ENCODE assay signal across 8 cellular contexts in the genomic region with DNA sequence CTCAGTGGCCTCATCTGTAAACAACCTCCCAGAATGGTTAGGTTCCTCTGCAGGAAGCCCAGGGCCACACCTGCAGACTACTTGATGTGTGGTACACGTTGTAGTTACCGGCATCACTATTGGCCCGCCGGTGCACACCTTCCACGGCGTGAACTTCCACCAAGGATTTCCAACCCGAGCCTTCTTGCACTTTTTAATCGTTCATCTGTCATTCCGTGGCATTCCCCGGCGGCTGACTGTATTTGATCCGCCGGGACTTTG. TPM values are rescaled to one million over a fixed set of nuclear protein-coding genes. Genes with fewer than 3 reads are reported as not detected.
DNase-seq lines count a peak whose midpoint lies in the region; ATAC-seq and TF ChIP-seq lines count a peak whose summit lies in the region.

No MANE protein-coding gene starts in this region.

- no peaks in the 10 kb centered on the region for H3K36me3 ChIP-seq in iPS-20b (ENCODE audit: insufficient read depth, low read depth, low read length)
- no peaks in the 10 kb centered on the region for H3K36me3 ChIP-seq in stomach

- H3K27me3 ChIP-seq in iPS-20b (ENCODE audit: insufficient read depth, low read length) (peaks cover 18% of the 10 kb centered on the region), stomach (no peaks in the 10 kb centered on the region)

- H3K4me1 Mint-ChIP-seq in activated naive CD4-positive, alpha-beta T cell treated with anti-CD3 and anti-CD28 coated beads, Interleukin-2, amount 50 U/mL, for 24 hours, result peaks cover 41% of the 10 kb centered on the region

- peak overlapping the region; percentile 95 for H3K4me3 Mint-ChIP-seq in activated naive CD4-positive, alpha-beta T cell treated with anti-CD3 and anti-CD28 coated beads, Interleukin-2, amount 50 U/mL, for 24 hours

- no peak overlapping the region; the same call in 1 of the 2 replicates for H3K9ac ChIP-seq in iPS-20b (ENCODE audit: low read depth, low read length)

- peak overlapping the region; percentile 100 for H3K27ac Mint-ChIP-seq in activated naive CD4-positive, alpha-beta T cell treated with anti-CD3 and anti-CD28 coated beads, Interleukin-2, amount 50 U/mL, for 24 hours

- DNase-seq in stomach (no peak), NCI-H1417 (lab: John Stamatoyannopoulos, UW) (no peak)

- TF ChIP-seq CTCF in stomach (IDR thresholded peaks at IDR 0.05), result no peak

- ATAC-seq in GM18909 (IDR thresholded peaks at IDR 0.05; ENCODE audit: poor library complexity, unreplicated experiment), result peak; percentile 27
- ATAC-seq in HG03442 (IDR thresholded peaks at IDR 0.05; ENCODE audit: unreplicated experiment), result peak; percentile 10
- no peak for ATAC-seq in HG03469 (IDR thresholded peaks at IDR 0.05; ENCODE audit: unreplicated experiment)
- ATAC-seq in GM19463 (IDR thresholded peaks at IDR 0.05; ENCODE audit: unreplicated experiment), result no peak

- TF ChIP-seq POLR2A in stomach (IDR thresholded peaks at IDR 0.05), result no peak

- no peaks in the 10 kb centered on the region for H3K9me3 ChIP-seq in iPS-20b (ENCODE audit: insufficient read depth, low read depth, low read length)
- no peaks in the 10 kb centered on the region for H3K9me3 ChIP-seq in stomach

- H3K27ac ChIP-seq in iPS-20b (ENCODE audit: low read length) (no peak overlapping the region), stomach (peak overlapping the region in 4 of 5 donors; percentile 58 to 85 (median 72))

- no peaks in the 10 kb centered on the region for H3K36me3 Mint-ChIP-seq in activated naive CD4-positive, alpha-beta T cell treated with anti-CD3 and anti-CD28 coated beads, Interleukin-2, amount 50 U/mL, for 24 hours

- H3K27me3 Mint-ChIP-seq in activated naive CD4-positive, alpha-beta T cell treated with anti-CD3 and anti-CD28 coated beads, Interleukin-2, amount 50 U/mL, for 24 hours, result peaks cover 2% of the 10 kb centered on the region

- no peak for TF ChIP-seq EP300 in stomach (IDR thresholded peaks at IDR 0.05)

- intact Hi-C loops in stomach (cut with DNase I; ENCODE audit: low total_unique reads), result no loop called here

- H3K9me3 Mint-ChIP-seq in activated naive CD4-positive, alpha-beta T cell treated with anti-CD3 and anti-CD28 coated beads, Interleukin-2, amount 50 U/mL, for 24 hours, result no peaks in the 10 kb centered on the region

- no peaks in the 10 kb centered on the region for H3K4me1 ChIP-seq in iPS-20b (ENCODE audit: insufficient read depth, low read length)
- peaks cover 15 to 46% (median 36%) of the 10 kb centered on the region in 4 donors for H3K4me1 ChIP-seq in stomach

- H3K4me3 ChIP-seq in iPS-20b (ENCODE audit: low read length) (peak overlapping the region; percentile 61), stomach (peak overlapping the region; percentile 42 to 56 (median 48))

- WGBS in stomach, 5 donors, result 1 to 4% (median 2%) methylated on average over 13 of the region's 13 CpGs

RNA-seq across cellular contexts. Expression of a gene that starts 5.3 kb away (rescaled TPM):
- total RNA-seq in stomach, result 10 to 100 TPM in 4 of 5 donors, 1 to 10 TPM in 1; 2.3 to 70.4 (median 10.3) TPM
- polyA plus RNA-seq in stomach, result 10 to 100 TPM; 13.8 to 26.1 (median 18.2) TPM

RNA-seq across cellular contexts. Expression of a gene that starts 12.7 kb away (rescaled TPM):
- total RNA-seq in stomach, result 1 to 10 TPM in 3 of 5 donors, under 1 TPM in 1, not detected in 1; 0.45 to 7.5 (median 3.4) TPM
- polyA plus RNA-seq in stomach, result 10 to 100 TPM in 1 of 3 donors, 1 to 10 TPM in 1, under 1 TPM in 1; 0.93 to 20.4 (median 3.4) TPM

RNA-seq across cellular contexts. Expression of a gene that starts 26.0 kb away (rescaled TPM):
- 1,000 to 10,000 TPM in 3 of 5 donors, 100 to 1,000 TPM in 2; 814 to 2,131 (median 1,334) TPM for total RNA-seq in stomach
- 1,000 to 10,000 TPM; 2,190 to 3,034 (median 2,228) TPM for polyA plus RNA-seq in stomach

RNA-seq across cellular contexts. Expression of a gene that starts 43.2 kb away (rescaled TPM):
- total RNA-seq in stomach, result 10 to 100 TPM; 11.9 to 29.9 (median 14.3) TPM
- polyA plus RNA-seq in stomach, result 1 to 10 TPM; 3.8 to 8.1 (median 3.9) TPM

Comparison
In these comparisons a context has a peak if more than half of its experiments do, and no peak if none do; other contexts are left out.
1. ATAC-seq: peak in GM18909 (single experiment) and HG03442 (single experiment); none in HG03469 (single experiment) and GM19463 (single experiment).